ENCODE assay signal across 1 cellular context in genomic region chr1:180229483-180230415, GRCh38.
TF ChIP-seq lines count a peak whose summit lies in the region.

Gene LHX4 (plus strand): TSS chr1:180230264. CDS start chr1:180230530, 266 bp downstream.

TF ChIP-seq in HepG2, 621 proteins besides CTCF, POLR2A, EP300 and RAD21 (continued from another document and continues in another):
- TF ChIP-seq, protein P1, sequence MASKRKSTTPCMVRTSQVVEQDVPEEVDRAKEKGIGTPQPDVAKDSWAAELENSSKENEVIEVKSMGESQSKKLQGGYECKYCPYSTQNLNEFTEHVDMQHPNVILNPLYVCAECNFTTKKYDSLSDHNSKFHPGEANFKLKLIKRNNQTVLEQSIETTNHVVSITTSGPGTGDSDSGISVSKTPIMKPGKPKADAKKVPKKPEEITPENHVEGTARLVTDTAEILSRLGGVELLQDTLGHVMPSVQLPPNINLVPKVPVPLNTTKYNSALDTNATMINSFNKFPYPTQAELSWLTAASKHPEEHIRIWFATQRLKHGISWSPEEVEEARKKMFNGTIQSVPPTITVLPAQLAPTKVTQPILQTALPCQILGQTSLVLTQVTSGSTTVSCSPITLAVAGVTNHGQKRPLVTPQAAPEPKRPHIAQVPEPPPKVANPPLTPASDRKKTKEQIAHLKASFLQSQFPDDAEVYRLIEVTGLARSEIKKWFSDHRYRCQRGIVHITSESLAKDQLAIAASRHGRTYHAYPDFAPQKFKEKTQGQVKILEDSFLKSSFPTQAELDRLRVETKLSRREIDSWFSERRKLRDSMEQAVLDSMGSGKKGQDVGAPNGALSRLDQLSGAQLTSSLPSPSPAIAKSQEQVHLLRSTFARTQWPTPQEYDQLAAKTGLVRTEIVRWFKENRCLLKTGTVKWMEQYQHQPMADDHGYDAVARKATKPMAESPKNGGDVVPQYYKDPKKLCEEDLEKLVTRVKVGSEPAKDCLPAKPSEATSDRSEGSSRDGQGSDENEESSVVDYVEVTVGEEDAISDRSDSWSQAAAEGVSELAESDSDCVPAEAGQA (IDR thresholded peaks at IDR 0.05; ENCODE audit: low read depth): no peak
- TF ChIP-seq, protein P1 (CRISPR knock-in tag; IDR thresholded peaks at IDR 0.05; ENCODE audit: borderline replicate concordance): no peak
- TF ChIP-seq PRDM15 (CRISPR knock-in tag; IDR thresholded peaks at IDR 0.05) (no peak), ZFP36 (IDR thresholded peaks at IDR 0.05; ENCODE audit: borderline replicate concordance, low read depth, low read length, partially characterized antibody) (no peak), ZNF317 (CRISPR knock-in tag; IDR thresholded peaks at IDR 0.05) (no peak), SOX5 (CRISPR knock-in tag; IDR thresholded peaks at IDR 0.05; ENCODE audit: borderline replicate concordance) (no peak), ZNF7 (CRISPR knock-in tag; IDR thresholded peaks at IDR 0.05) (no peak), ZNF777 (CRISPR knock-in tag; IDR thresholded peaks at IDR 0.05) (0 out of 2 replicates have a peak, but pooled peaks have one; percentile 41), PLRG1 (conservative IDR thresholded peaks at IDR 0.05) (no peak), BRF2 (CRISPR knock-in tag; IDR thresholded peaks at IDR 0.05) (no peak), ZFYVE20 (CRISPR knock-in tag; IDR thresholded peaks at IDR 0.05; ENCODE audit: borderline replicate concordance, low read depth) (no peak), RARA (CRISPR knock-in tag; IDR thresholded peaks at IDR 0.05) (no peak), TEAD2 (CRISPR knock-in tag; IDR thresholded peaks at IDR 0.05) (no peak), ZBTB42 (CRISPR knock-in tag; IDR thresholded peaks at IDR 0.05) (no peak), ZNF280B (CRISPR knock-in tag; IDR thresholded peaks at IDR 0.05; ENCODE audit: borderline replicate concordance) (no peak), GMEB1 (CRISPR knock-in tag; IDR thresholded peaks at IDR 0.05; ENCODE audit: borderline replicate concordance) (no peak), ZFP62 (CRISPR knock-in tag; IDR thresholded peaks at IDR 0.05) (no peak), ZNF274 (CRISPR knock-in tag; IDR thresholded peaks at IDR 0.05) (no peak), ZFP37 (CRISPR knock-in tag; IDR thresholded peaks at IDR 0.05; ENCODE audit: borderline replicate concordance) (no peak), BRCA1 (CRISPR knock-in tag; IDR thresholded peaks at IDR 0.05) (no peak), ELF3 (CRISPR knock-in tag; IDR thresholded peaks at IDR 0.05) (no peak), ZNF275 (CRISPR knock-in tag; IDR thresholded peaks at IDR 0.05; ENCODE audit: borderline replicate concordance) (no peak), MTA1 (CRISPR knock-in tag; IDR thresholded peaks at IDR 0.05; ENCODE audit: borderline replicate concordance) (no peak), SATB2 (CRISPR knock-in tag; IDR thresholded peaks at IDR 0.05) (no peak), ZNF687 (CRISPR knock-in tag; IDR thresholded peaks at IDR 0.05) (peak; percentile 15; the same call in 1 of the 2 replicates), ZSCAN31 (CRISPR knock-in tag; IDR thresholded peaks at IDR 0.05; ENCODE audit: low read depth) (0 out of 2 replicates have a peak, but pooled peaks have one; percentile 21), TBX3 (IDR thresholded peaks at IDR 0.05; ENCODE audit: borderline replicate concordance) (no peak), KAT8 (CRISPR knock-in tag; IDR thresholded peaks at IDR 0.05) (no peak), MYC (CRISPR knock-in tag; IDR thresholded peaks at IDR 0.05; ENCODE audit: borderline replicate concordance) (no peak), ZNF563 (CRISPR knock-in tag; IDR thresholded peaks at IDR 0.05) (0 out of 2 replicates have a peak, but pooled peaks have one; percentile 0)
- TF ChIP-seq, protein P2, sequence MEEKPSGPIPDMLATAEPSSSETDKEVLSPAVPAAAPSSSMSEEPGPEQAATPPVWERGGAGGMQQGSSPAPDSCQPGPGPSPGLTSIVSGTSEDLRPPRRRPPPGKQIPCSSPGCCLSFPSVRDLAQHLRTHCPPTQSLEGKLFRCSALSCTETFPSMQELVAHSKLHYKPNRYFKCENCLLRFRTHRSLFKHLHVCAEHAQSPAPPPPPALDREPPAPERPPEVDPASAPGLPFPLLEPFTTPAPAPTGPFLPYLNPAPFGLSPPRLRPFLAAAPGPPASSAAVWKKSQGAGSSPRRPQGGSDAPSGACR (CRISPR knock-in tag; IDR thresholded peaks at IDR 0.05): no peak
- TF ChIP-seq, protein P3, sequence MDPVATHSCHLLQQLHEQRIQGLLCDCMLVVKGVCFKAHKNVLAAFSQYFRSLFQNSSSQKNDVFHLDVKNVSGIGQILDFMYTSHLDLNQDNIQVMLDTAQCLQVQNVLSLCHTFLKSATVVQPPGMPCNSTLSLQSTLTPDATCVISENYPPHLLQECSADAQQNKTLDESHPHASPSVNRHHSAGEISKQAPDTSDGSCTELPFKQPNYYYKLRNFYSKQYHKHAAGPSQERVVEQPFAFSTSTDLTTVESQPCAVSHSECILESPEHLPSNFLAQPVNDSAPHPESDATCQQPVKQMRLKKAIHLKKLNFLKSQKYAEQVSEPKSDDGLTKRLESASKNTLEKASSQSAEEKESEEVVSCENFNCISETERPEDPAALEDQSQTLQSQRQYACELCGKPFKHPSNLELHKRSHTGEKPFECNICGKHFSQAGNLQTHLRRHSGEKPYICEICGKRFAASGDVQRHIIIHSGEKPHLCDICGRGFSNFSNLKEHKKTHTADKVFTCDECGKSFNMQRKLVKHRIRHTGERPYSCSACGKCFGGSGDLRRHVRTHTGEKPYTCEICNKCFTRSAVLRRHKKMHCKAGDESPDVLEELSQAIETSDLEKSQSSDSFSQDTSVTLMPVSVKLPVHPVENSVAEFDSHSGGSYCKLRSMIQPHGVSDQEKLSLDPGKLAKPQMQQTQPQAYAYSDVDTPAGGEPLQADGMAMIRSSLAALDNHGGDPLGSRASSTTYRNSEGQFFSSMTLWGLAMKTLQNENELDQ (CRISPR knock-in tag; IDR thresholded peaks at IDR 0.05; ENCODE audit: borderline replicate concordance): no peak
- TF ChIP-seq, protein P4, sequence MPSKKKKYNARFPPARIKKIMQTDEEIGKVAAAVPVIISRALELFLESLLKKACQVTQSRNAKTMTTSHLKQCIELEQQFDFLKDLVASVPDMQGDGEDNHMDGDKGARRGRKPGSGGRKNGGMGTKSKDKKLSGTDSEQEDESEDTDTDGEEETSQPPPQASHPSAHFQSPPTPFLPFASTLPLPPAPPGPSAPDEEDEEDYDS (CRISPR knock-in tag; IDR thresholded peaks at IDR 0.05): no peak
